In the genomic region with DNA sequence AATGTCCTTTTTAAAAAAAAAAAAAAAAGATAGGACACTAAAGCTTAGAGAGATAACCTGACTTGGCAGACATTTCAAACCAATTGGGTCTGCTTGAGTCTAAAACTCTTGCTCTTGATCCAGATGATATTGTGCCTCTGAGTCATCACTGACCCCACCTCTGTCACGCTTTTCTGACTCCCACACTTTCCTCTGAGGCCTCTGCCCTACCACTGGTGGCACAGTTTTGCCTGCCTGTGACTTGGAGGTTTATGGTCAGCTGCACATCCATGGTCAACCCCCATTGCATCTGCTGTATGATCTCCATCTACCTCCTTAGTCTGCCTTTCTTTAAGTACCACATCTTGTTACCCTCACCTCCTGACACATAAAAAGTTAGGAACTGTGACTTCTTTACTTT, we compare ENCODE assay signal across 1 cellular context.
TF ChIP-seq lines count a peak whose summit lies in the region.

No MANE protein-coding gene starts in this region.

TF ChIP-seq in GM23338, 12 proteins besides CTCF, POLR2A, EP300 and RAD21 (continued from another document):
- TF ChIP-seq, protein P1, sequence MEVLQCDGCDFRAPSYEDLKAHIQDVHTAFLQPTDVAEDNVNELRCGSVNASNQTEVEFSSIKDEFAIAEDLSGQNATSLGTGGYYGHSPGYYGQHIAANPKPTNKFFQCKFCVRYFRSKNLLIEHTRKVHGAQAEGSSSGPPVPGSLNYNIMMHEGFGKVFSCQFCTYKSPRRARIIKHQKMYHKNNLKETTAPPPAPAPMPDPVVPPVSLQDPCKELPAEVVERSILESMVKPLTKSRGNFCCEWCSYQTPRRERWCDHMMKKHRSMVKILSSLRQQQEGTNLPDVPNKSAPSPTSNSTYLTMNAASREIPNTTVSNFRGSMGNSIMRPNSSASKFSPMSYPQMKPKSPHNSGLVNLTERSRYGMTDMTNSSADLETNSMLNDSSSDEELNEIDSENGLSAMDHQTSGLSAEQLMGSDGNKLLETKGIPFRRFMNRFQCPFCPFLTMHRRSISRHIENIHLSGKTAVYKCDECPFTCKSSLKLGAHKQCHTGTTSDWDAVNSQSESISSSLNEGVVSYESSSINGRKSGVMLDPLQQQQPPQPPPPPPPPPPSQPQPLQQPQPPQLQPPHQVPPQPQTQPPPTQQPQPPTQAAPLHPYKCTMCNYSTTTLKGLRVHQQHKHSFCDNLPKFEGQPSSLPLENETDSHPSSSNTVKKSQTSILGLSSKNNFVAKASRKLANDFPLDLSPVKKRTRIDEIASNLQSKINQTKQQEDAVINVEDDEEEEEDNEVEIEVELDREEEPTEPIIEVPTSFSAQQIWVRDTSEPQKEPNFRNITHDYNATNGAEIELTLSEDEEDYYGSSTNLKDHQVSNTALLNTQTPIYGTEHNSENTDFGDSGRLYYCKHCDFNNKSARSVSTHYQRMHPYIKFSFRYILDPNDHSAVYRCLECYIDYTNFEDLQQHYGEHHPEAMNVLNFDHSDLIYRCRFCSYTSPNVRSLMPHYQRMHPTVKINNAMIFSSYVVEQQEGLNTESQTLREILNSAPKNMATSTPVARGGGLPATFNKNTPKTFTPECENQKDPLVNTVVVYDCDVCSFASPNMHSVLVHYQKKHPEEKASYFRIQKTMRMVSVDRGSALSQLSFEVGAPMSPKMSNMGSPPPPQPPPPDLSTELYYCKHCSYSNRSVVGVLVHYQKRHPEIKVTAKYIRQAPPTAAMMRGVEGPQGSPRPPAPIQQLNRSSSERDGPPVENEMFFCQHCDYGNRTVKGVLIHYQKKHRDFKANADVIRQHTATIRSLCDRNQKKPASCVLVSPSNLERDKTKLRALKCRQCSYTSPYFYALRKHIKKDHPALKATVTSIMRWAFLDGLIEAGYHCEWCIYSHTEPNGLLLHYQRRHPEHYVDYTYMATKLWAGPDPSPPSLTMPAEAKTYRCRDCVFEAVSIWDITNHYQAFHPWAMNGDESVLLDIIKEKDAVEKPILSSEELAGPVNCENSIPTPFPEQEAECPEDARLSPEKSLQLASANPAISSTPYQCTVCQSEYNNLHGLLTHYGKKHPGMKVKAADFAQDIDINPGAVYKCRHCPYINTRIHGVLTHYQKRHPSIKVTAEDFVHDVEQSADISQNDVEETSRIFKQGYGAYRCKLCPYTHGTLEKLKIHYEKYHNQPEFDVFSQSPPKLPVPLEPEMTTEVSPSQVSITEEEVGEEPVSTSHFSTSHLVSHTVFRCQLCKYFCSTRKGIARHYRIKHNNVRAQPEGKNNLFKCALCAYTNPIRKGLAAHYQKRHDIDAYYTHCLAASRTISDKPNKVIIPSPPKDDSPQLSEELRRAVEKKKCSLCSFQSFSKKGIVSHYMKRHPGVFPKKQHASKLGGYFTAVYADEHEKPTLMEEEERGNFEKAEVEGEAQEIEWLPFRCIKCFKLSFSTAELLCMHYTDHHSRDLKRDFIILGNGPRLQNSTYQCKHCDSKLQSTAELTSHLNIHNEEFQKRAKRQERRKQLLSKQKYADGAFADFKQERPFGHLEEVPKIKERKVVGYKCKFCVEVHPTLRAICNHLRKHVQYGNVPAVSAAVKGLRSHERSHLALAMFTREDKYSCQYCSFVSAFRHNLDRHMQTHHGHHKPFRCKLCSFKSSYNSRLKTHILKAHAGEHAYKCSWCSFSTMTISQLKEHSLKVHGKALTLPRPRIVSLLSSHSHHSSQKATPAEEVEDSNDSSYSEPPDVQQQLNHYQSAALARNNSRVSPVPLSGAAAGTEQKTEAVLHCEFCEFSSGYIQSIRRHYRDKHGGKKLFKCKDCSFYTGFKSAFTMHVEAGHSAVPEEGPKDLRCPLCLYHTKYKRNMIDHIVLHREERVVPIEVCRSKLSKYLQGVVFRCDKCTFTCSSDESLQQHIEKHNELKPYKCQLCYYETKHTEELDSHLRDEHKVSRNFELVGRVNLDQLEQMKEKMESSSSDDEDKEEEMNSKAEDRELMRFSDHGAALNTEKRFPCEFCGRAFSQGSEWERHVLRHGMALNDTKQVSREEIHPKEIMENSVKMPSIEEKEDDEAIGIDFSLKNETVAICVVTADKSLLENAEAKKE (CRISPR knock-in tag; IDR thresholded peaks at IDR 0.05), result no peak
- TF ChIP-seq CREB1 (CRISPR knock-in tag; IDR thresholded peaks at IDR 0.05; ENCODE audit: low read depth) (no peak), EZH2 (IDR thresholded peaks at IDR 0.05; ENCODE audit: low read depth, unreplicated experiment) (no peak)
